In the genomic region with DNA sequence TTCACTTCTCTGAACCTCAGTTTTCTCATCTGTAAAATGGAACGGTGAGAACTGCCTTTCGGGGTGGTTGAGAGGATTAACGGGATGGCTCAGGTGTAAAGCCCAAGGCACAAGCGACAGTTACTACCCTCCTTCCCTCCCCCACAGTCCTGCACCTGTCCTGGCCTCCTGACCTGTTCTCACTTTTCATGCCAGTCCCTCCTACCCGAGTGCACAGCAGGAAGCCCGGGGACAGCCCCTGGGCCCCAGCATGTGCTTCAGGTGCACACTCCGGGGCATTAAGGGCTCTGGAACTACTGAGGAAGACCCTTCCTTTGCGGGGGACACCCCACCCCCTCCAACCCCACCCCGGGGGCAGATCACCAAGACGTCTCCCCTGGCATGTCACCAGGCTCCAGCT, we compare ENCODE assay signal across 9 cellular contexts. TPM values are rescaled to one million over a fixed set of nuclear protein-coding genes. Genes with fewer than 3 reads are reported as not detected.
"Had no signal": no experiment of that assay in that cellular context is flagged by ENCODE, and none has a peak within 500 bp of the region (broad histone marks: within the 10 kb centered on the region; RNA-seq: fewer than 3 reads in every experiment).

No MANE protein-coding gene starts in this region.

RNA-seq across cellular contexts. Expression of gene SPDYE2, which starts 34.1 kb away (rescaled TPM):
- total RNA-seq: ascending aorta; body of pancreas; bronchial epithelial cell; LHCN-M2; M059J; Peyer's patch; Right ventricle myocardium superior; T-helper 2 cell treated with Interferon-gamma antibody and Interleukin-4, amounts not matched to agents 100 ng/mL and 5 ng/mL, for 36 hours had no signal
- polyA plus RNA-seq: SK-N-SH had no signal
